Comparison of ENCODE assay signal across 25 cellular contexts in the genomic region with DNA sequence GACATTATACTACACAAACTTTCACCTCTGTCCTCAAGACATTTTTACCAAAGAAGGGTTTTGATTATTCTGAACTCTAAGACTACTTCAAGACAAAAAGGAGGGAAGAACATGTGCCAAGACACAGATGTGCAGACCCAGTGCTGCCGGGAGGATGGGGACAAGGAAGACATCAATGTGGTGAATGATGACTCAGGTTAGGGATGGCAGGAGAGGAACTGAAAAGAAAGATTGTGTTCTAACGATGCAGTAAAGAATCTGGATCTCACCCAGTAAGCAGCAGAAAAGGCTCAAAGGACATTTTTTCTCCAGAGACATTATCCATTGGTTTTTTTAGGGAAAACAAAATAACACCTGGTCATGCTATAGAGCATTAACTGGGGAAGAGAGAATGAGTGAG.
DNase-seq lines count a peak whose midpoint lies in the region; ATAC-seq, FAIRE-seq and TF ChIP-seq lines count a peak whose summit lies in the region.
"Had no signal": no experiment of that assay in that cellular context is flagged by ENCODE, and none has a peak within 500 bp of the region (broad histone marks: within the 10 kb centered on the region; RNA-seq: fewer than 3 reads in every experiment).

No MANE protein-coding gene starts in this region.

- H3K9ac ChIP-seq in Loucy (ENCODE audit: low read depth, low read length, poor library complexity, severe bottlenecking), result no peak overlapping the region

- DNase-seq in GM12891 (ENCODE audit: insufficient read length, low spot score) (no peak), osteocyte (ENCODE audit: extremely low spot score, unreplicated experiment) (no peak), NCI-H2107 (lab: John Stamatoyannopoulos, UW) (no peak), HEK293T (ENCODE audit: extremely low spot score) (no peak)
- no peak for DNase-seq in activated naive CD8-positive, alpha-beta T cell treated with anti-CD3 and anti-CD28 coated beads, Interleukin-2, amount 50 U/mL, for 24 hours
- DNase-seq: activated gamma-delta T cell; activated T-cell treated with anti-CD3 and anti-CD28 coated beads, Interleukin-2, amount 50 U/mL, for 1 hour; cerebellar nuclear complex; dorsolateral prefrontal cortex; GOT3; islet precursor cell; midbrain; naive thymus-derived CD8-positive, alpha-beta T cell; NCI-H1436; NCI-H510A; pancreas; stimulated activated CD4-positive, alpha-beta T cell treated with anti-CD3 and anti-CD28 coated beads, Interleukin-2, amount 100 ng/mL, for 24 hours; stomach; T-helper 2 cell had no signal

- peak overlapping the region; percentile 79; the same call in 1 of the 2 replicates for H2AFZ ChIP-seq in Loucy (ENCODE audit: low read length)

- no peaks in the 10 kb centered on the region for H3F3A ChIP-seq in Loucy (ENCODE audit: low read depth)

- POLR2A ChIA-PET in HEK293T (lab: Yijun Ruan, JAX), result no interaction called here

- peaks cover 20% of the 10 kb centered on the region for H3K4me1 Mint-ChIP-seq in activated naive CD8-positive, alpha-beta T cell treated with anti-CD3 and anti-CD28 coated beads, Interleukin-2, amount 50 U/mL, for 24 hours
- H3K4me1 Mint-ChIP-seq in osteocyte (ENCODE audit: unreplicated experiment), result peaks cover 55% of the 10 kb centered on the region

- peak overlapping the region; percentile 39 for H3K27ac Mint-ChIP-seq in activated naive CD8-positive, alpha-beta T cell treated with anti-CD3 and anti-CD28 coated beads, Interleukin-2, amount 50 U/mL, for 24 hours
- peak overlapping the region; percentile 11 for H3K27ac Mint-ChIP-seq in osteocyte (ENCODE audit: unreplicated experiment)

- no peaks in the 10 kb centered on the region for H3K27me3 ChIP-seq in Loucy (ENCODE audit: insufficient read depth, low read length, poor library complexity, severe bottlenecking)
- H3K27me3 ChIP-seq: pancreas, right atrium auricular region, stomach, tibial nerve had no signal

- H3K9me2 ChIP-seq in Loucy (replicated peaks; ENCODE audit: low read depth, low read length), result no peaks in the 10 kb centered on the region

- H3K4me2 ChIP-seq in Loucy (ENCODE audit: low read depth, low read length, poor library complexity, severe bottlenecking), result no peak overlapping the region

- H3K79me2 ChIP-seq in Loucy (ENCODE audit: insufficient read depth, low read length), result no peaks in the 10 kb centered on the region

- no peaks in the 10 kb centered on the region for H4K20me1 ChIP-seq in Loucy (ENCODE audit: insufficient read depth, low read length, poor library complexity, severe bottlenecking)

- no peak for TF ChIP-seq CTCF in Loucy (conservative IDR thresholded peaks at IDR 0.05; ENCODE audit: low read length)
- TF ChIP-seq CTCF in osteocyte (IDR thresholded peaks at IDR 0.05), result no peak

- H3K9me3 ChIP-seq in Loucy (ENCODE audit: insufficient read depth, low read depth, low read length), result no peaks in the 10 kb centered on the region
- H3K9me3 ChIP-seq: pancreas, right atrium auricular region, stomach, tibial nerve had no signal

- ATAC-seq in activated naive CD8-positive, alpha-beta T cell treated with anti-CD3 and anti-CD28 coated beads, Interleukin-2, amount 50 U/mL, for 24 hours, result no peak
- no peak for ATAC-seq in GM19328 (IDR thresholded peaks at IDR 0.05; ENCODE audit: unreplicated experiment)
- ATAC-seq: naive thymus-derived CD8-positive, alpha-beta T cell; pancreas; SK-N-SH treated with all-trans-retinoic acid at 6 μM for 48 hours had no signal

- no peaks in the 10 kb centered on the region for H3K27me3 Mint-ChIP-seq in activated naive CD8-positive, alpha-beta T cell treated with anti-CD3 and anti-CD28 coated beads, Interleukin-2, amount 50 U/mL, for 24 hours
- H3K27me3 Mint-ChIP-seq in osteocyte (ENCODE audit: unreplicated experiment), result no peaks in the 10 kb centered on the region
- H3K27me3 Mint-ChIP-seq: brain; naive thymus-derived CD8-positive, alpha-beta T cell had no signal

- no peaks in the 10 kb centered on the region for H3K36me3 Mint-ChIP-seq in activated naive CD8-positive, alpha-beta T cell treated with anti-CD3 and anti-CD28 coated beads, Interleukin-2, amount 50 U/mL, for 24 hours (ENCODE audit: low read depth)
- peaks cover 1% of the 10 kb centered on the region for H3K36me3 Mint-ChIP-seq in osteocyte (ENCODE audit: unreplicated experiment)
- H3K36me3 Mint-ChIP-seq: brain; naive thymus-derived CD8-positive, alpha-beta T cell had no signal

- CTCF ChIA-PET in HEK293T (lab: Yijun Ruan, JAX), result no interaction called here

- TF ChIP-seq POLR2A in GM12891 (IDR thresholded peaks at IDR 0.05; ENCODE audit: low read depth, low read length), result no peak

- no peak overlapping the region for H3K4me3 ChIP-seq in Loucy (ENCODE audit: low read length, poor library complexity, severe bottlenecking)
- H3K4me3 ChIP-seq: dorsolateral prefrontal cortex, pancreas, right atrium auricular region, stomach had no signal

- H3K4me1 ChIP-seq in Loucy (ENCODE audit: insufficient read depth, low read length, poor library complexity, severe bottlenecking), result peaks cover 33% of the 10 kb centered on the region
- H3K4me1 ChIP-seq: pancreas, right atrium auricular region had no signal

- H3K36me3 ChIP-seq in Loucy (ENCODE audit: insufficient read depth, low read length), result no peaks in the 10 kb centered on the region
- H3K36me3 ChIP-seq: pancreas, right atrium auricular region, stomach, tibial nerve had no signal

- FAIRE-seq in GM12891 (lab: Jason Lieb, UNC), result peak; percentile 63
- FAIRE-seq: pancreas had no signal

- no peaks in the 10 kb centered on the region for H3K9me3 Mint-ChIP-seq in activated naive CD8-positive, alpha-beta T cell treated with anti-CD3 and anti-CD28 coated beads, Interleukin-2, amount 50 U/mL, for 24 hours
- H3K9me3 Mint-ChIP-seq in osteocyte (ENCODE audit: unreplicated experiment), result no peaks in the 10 kb centered on the region
- H3K9me3 Mint-ChIP-seq: brain had no signal

- no peak overlapping the region for H3K4me3 Mint-ChIP-seq in activated naive CD8-positive, alpha-beta T cell treated with anti-CD3 and anti-CD28 coated beads, Interleukin-2, amount 50 U/mL, for 24 hours
- no peak overlapping the region for H3K4me3 Mint-ChIP-seq in osteocyte (ENCODE audit: unreplicated experiment)
- H3K4me3 Mint-ChIP-seq: brain had no signal

TF ChIP-seq in GM12891, 5 proteins besides CTCF, POLR2A, EP300 and RAD21:
- TF ChIP-seq POU2F2 (IDR thresholded peaks at IDR 0.05; ENCODE audit: low read depth, low read length), result no peak
- TF ChIP-seq SPI1 (IDR thresholded peaks at IDR 0.05; ENCODE audit: low read depth, low read length), result peak; percentile 91
- no peak for TF ChIP-seq POLR2AphosphoS5 (IDR thresholded peaks at IDR 0.05; ENCODE audit: low read depth, low read length)
- TF ChIP-seq PAX5 (IDR thresholded peaks at IDR 0.05; ENCODE audit: insufficient read depth, low read length, severe bottlenecking), result no peak
- TF ChIP-seq TAF1 (IDR thresholded peaks at IDR 0.05; ENCODE audit: low read depth, low read length), result no peak
TF ChIP-seq in GM12891: peak in this region for 1.

TF ChIP-seq in HEK293T, 16 proteins besides CTCF, POLR2A, EP300 and RAD21:
- TF ChIP-seq FOXM1 (IDR thresholded peaks at IDR 0.05; ENCODE audit: borderline replicate concordance), result no peak
- no peak for TF ChIP-seq SUZ12 (IDR thresholded peaks at IDR 0.05)
- TF ChIP-seq CTBP1 (IDR thresholded peaks at IDR 0.05; ENCODE audit: borderline replicate concordance), result no peak
- no peak for TF ChIP-seq ARNT (IDR thresholded peaks at IDR 0.05)
- TF ChIP-seq, protein P1, sequence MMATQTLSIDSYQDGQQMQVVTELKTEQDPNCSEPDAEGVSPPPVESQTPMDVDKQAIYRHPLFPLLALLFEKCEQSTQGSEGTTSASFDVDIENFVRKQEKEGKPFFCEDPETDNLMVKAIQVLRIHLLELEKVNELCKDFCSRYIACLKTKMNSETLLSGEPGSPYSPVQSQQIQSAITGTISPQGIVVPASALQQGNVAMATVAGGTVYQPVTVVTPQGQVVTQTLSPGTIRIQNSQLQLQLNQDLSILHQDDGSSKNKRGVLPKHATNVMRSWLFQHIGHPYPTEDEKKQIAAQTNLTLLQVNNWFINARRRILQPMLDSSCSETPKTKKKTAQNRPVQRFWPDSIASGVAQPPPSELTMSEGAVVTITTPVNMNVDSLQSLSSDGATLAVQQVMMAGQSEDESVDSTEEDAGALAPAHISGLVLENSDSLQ (IDR thresholded peaks at IDR 0.05), result no peak
- TF ChIP-seq FOXA1 (IDR thresholded peaks at IDR 0.05), result no peak
- TF ChIP-seq ELF4 (IDR thresholded peaks at IDR 0.05), result no peak
- TF ChIP-seq FOXK2 (IDR thresholded peaks at IDR 0.05), result no peak
- no peak for TF ChIP-seq HDGF (IDR thresholded peaks at IDR 0.05; ENCODE audit: borderline replicate concordance)
- TF ChIP-seq TARDBP (IDR thresholded peaks at IDR 0.05), result no peak
- no peak for TF ChIP-seq NFRKB (IDR thresholded peaks at IDR 0.05)
- TF ChIP-seq LEF1 (IDR thresholded peaks at IDR 0.05; ENCODE audit: borderline replicate concordance), result no peak
- TF ChIP-seq ZNF384 (IDR thresholded peaks at IDR 0.05), result no peak
- no peak for TF ChIP-seq SP1 (IDR thresholded peaks at IDR 0.05)
- no peak for TF ChIP-seq L3MBTL2 (conservative IDR thresholded peaks at IDR 0.05)
- no peak for TF ChIP-seq BHLHE40 (IDR thresholded peaks at IDR 0.05; ENCODE audit: borderline replicate concordance)
